ENCODE assay signal across 8 cellular contexts in the genomic region with DNA sequence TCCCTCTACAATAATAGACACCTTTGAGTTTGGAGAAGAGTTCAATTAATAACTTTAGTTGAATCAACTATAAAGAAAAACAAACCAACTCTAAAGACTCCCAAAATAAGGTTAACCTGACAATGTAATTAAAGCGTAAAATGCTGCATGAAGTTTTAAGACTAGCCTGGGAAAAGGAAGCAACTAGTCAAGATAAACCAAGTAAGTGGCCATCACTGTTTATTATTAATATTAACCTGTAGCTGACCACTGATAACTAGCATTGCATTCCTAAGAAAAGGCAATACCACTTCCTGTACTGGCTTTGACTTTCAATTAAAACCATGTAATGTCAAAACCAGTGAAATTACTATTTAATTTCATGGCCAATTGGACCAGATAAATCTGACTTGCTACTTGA. TPM values are rescaled to one million over a fixed set of nuclear protein-coding genes. Genes with fewer than 3 reads are reported as not detected.
DNase-seq lines count a peak whose midpoint lies in the region; ATAC-seq and TF ChIP-seq lines count a peak whose summit lies in the region.

No MANE protein-coding gene starts in this region.

- peak overlapping the region; percentile 99 for H3K9ac ChIP-seq in liver (ENCODE audit: low read depth in 1 of 2, low read length in 2 of 2)

- H3K36me3 ChIP-seq in ascending aorta: peaks cover 13 to 23% of the 10 kb centered on the region in 2 donors
- H3K36me3 ChIP-seq in liver (ENCODE audit: control insufficient read depth in 4 of 4, insufficient read depth in 3 of 4, low read depth in 1 of 4, low read length in 3 of 4): peaks cover 2 to 24% (median 23%) of the 10 kb centered on the region in 4 donors
- H3K36me3 ChIP-seq in thoracic aorta: peaks cover 9% of the 10 kb centered on the region

- H3K27me3 ChIP-seq in ascending aorta: no peaks in the 10 kb centered on the region
- no peaks in the 10 kb centered on the region for H3K27me3 ChIP-seq in liver (ENCODE audit: control insufficient read depth in 4 of 4, insufficient read depth in 4 of 4, low read length in 3 of 4)
- H3K27me3 ChIP-seq in thoracic aorta (replicated peaks; ENCODE audit: insufficient read depth): no peaks in the 10 kb centered on the region

- H3K9me3 ChIP-seq in ascending aorta (no peaks in the 10 kb centered on the region), liver (ENCODE audit: control insufficient read depth in 4 of 4, low read length in 3 of 4) (no peaks in the 10 kb centered on the region), thoracic aorta (no peaks in the 10 kb centered on the region)

- peak overlapping the region; percentile 76 to 100 for H3K4me3 ChIP-seq in ascending aorta
- H3K4me3 ChIP-seq in liver (ENCODE audit: low read depth in 1 of 3, low read length in 3 of 3): peak overlapping the region; percentile 84 to 100 (median 96)
- H3K4me3 ChIP-seq in thoracic aorta: peak overlapping the region; percentile 97

- H3K9me3 Mint-ChIP-seq in activated CD4-positive, alpha-beta T cell treated with anti-CD3 and anti-CD28 coated beads, Interleukin-2, amount 10 ng/mL, durations not matched to agents 7 days and 5 days: no peaks in the 10 kb centered on the region

- CTCF ChIA-PET in activated CD4-positive, alpha-beta T cell treated with anti-CD3 and anti-CD28 coated beads, Interleukin-2, amount 10 ng/mL, durations not matched to agents 7 days and 5 days (lab: Charles Lee): interaction anchor here (2.9 kb wide), 1 partner anchor 10 kb away, joined by 16 read pairs; no protein-coding TSS in a partner anchor

- 1% methylated on average over 1 of the region's 1 CpG for WGBS in liver

- POLR2A ChIA-PET in activated CD4-positive, alpha-beta T cell treated with anti-CD3 and anti-CD28 coated beads, Interleukin-2, amount 10 ng/mL, durations not matched to agents 7 days and 5 days (lab: Charles Lee): no interaction called here

- peak overlapping the region; percentile 66 for H3K27ac Mint-ChIP-seq in activated CD4-positive, alpha-beta T cell treated with anti-CD3 and anti-CD28 coated beads, Interleukin-2, amount 10 ng/mL, durations not matched to agents 7 days and 5 days

- no peak for TF ChIP-seq RAD21 in liver (IDR thresholded peaks at IDR 0.05)

- no peak for DNase-seq in activated CD4-positive, alpha-beta T cell treated with anti-CD3 and anti-CD28 coated beads, Interleukin-2, amount 10 ng/mL, durations not matched to agents 7 days and 5 days
- DNase-seq in activated CD4-positive, alpha-beta T cell treated with anti-CD3 and anti-CD28 coated beads, Interleukin-2, amount 50 U/mL, for 48 hours: no peak
- DNase-seq in ascending aorta (ENCODE audit: low spot score in 2 of 2) (no peak), thoracic aorta (ENCODE audit: low spot score) (no peak)
- no peak for DNase-seq in effector CD4-positive, alpha-beta T cell
- no peak for DNase-seq in activated CD4-positive, alpha-beta T cell treated with anti-CD3 and anti-CD28 coated beads for 48 hours

- no peak for TF ChIP-seq CTCF in ascending aorta (IDR thresholded peaks at IDR 0.05)
- TF ChIP-seq CTCF in liver (IDR thresholded peaks at IDR 0.05; ENCODE audit: low read depth, low read length, missing input control): no peak
- TF ChIP-seq CTCF in thoracic aorta (IDR thresholded peaks at IDR 0.05): no peak

- H3K4me1 ChIP-seq in ascending aorta: peaks cover 3 to 19% of the 10 kb centered on the region in 2 donors
- peaks cover 5 to 46% (median 20%) of the 10 kb centered on the region in 4 donors for H3K4me1 ChIP-seq in liver (ENCODE audit: control insufficient read depth in 4 of 4, insufficient read depth in 4 of 4, low read length in 3 of 4)
- H3K4me1 ChIP-seq in thoracic aorta (ENCODE audit: control insufficient read depth in 1 of 2, low read depth in 2 of 2): peaks cover 30 to 32% of the 10 kb centered on the region in 2 donors

- peaks cover 30% of the 10 kb centered on the region for H3K4me1 Mint-ChIP-seq in activated CD4-positive, alpha-beta T cell treated with anti-CD3 and anti-CD28 coated beads, Interleukin-2, amount 10 ng/mL, durations not matched to agents 7 days and 5 days

- H3K27me3 Mint-ChIP-seq in activated CD4-positive, alpha-beta T cell treated with anti-CD3 and anti-CD28 coated beads, Interleukin-2, amount 10 ng/mL, durations not matched to agents 7 days and 5 days: no peaks in the 10 kb centered on the region

- H3K27ac ChIP-seq in ascending aorta (peak overlapping the region in 1 of 2 donors; percentile 98), liver (ENCODE audit: low read depth in 1 of 2, low read length in 2 of 2) (peak overlapping the region; percentile 25 to 40), thoracic aorta (peak overlapping the region; percentile 22 to 100)

- H3K4me3 Mint-ChIP-seq in activated CD4-positive, alpha-beta T cell treated with anti-CD3 and anti-CD28 coated beads, Interleukin-2, amount 10 ng/mL, durations not matched to agents 7 days and 5 days: peak overlapping the region; percentile 99

- ATAC-seq in thoracic aorta (ENCODE audit: insufficient number of reproducible peaks, low FRiP score, low read depth): no peak
- ATAC-seq in HG02938 (IDR thresholded peaks at IDR 0.05; ENCODE audit: unreplicated experiment): no peak

- intact Hi-C loops in ascending aorta (cut with DNase I): no loop called here

- peaks cover 62% of the 10 kb centered on the region for H3K36me3 Mint-ChIP-seq in activated CD4-positive, alpha-beta T cell treated with anti-CD3 and anti-CD28 coated beads, Interleukin-2, amount 10 ng/mL, durations not matched to agents 7 days and 5 days (ENCODE audit: low read depth)

TF ChIP-seq in liver, 16 proteins besides CTCF, POLR2A, EP300 and RAD21:
- TF ChIP-seq MAX (IDR thresholded peaks at IDR 0.05): no peak
- TF ChIP-seq, protein P1, sequence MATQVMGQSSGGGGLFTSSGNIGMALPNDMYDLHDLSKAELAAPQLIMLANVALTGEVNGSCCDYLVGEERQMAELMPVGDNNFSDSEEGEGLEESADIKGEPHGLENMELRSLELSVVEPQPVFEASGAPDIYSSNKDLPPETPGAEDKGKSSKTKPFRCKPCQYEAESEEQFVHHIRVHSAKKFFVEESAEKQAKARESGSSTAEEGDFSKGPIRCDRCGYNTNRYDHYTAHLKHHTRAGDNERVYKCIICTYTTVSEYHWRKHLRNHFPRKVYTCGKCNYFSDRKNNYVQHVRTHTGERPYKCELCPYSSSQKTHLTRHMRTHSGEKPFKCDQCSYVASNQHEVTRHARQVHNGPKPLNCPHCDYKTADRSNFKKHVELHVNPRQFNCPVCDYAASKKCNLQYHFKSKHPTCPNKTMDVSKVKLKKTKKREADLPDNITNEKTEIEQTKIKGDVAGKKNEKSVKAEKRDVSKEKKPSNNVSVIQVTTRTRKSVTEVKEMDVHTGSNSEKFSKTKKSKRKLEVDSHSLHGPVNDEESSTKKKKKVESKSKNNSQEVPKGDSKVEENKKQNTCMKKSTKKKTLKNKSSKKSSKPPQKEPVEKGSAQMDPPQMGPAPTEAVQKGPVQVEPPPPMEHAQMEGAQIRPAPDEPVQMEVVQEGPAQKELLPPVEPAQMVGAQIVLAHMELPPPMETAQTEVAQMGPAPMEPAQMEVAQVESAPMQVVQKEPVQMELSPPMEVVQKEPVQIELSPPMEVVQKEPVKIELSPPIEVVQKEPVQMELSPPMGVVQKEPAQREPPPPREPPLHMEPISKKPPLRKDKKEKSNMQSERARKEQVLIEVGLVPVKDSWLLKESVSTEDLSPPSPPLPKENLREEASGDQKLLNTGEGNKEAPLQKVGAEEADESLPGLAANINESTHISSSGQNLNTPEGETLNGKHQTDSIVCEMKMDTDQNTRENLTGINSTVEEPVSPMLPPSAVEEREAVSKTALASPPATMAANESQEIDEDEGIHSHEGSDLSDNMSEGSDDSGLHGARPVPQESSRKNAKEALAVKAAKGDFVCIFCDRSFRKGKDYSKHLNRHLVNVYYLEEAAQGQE (IDR thresholded peaks at IDR 0.05): no peak
- no peak for TF ChIP-seq HNF4G (IDR thresholded peaks at IDR 0.05)
- TF ChIP-seq HNF4A (conservative IDR thresholded peaks at IDR 0.05): no peak
- no peak for TF ChIP-seq EGR1 (IDR thresholded peaks at IDR 0.05; ENCODE audit: low read depth in 2 of 2)
- no peak for TF ChIP-seq SP1 (IDR thresholded peaks at IDR 0.05)
- TF ChIP-seq, protein P2, sequence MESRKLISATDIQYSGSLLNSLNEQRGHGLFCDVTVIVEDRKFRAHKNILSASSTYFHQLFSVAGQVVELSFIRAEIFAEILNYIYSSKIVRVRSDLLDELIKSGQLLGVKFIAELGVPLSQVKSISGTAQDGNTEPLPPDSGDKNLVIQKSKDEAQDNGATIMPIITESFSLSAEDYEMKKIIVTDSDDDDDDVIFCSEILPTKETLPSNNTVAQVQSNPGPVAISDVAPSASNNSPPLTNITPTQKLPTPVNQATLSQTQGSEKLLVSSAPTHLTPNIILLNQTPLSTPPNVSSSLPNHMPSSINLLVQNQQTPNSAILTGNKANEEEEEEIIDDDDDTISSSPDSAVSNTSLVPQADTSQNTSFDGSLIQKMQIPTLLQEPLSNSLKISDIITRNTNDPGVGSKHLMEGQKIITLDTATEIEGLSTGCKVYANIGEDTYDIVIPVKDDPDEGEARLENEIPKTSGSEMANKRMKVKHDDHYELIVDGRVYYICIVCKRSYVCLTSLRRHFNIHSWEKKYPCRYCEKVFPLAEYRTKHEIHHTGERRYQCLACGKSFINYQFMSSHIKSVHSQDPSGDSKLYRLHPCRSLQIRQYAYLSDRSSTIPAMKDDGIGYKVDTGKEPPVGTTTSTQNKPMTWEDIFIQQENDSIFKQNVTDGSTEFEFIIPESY (IDR thresholded peaks at IDR 0.05): no peak
- no peak for TF ChIP-seq TAF1 (conservative IDR thresholded peaks at IDR 0.05)
- no peak for TF ChIP-seq JUND (IDR thresholded peaks at IDR 0.05)
- TF ChIP-seq RXRA (IDR thresholded peaks at IDR 0.05): no peak
- no peak for TF ChIP-seq GABPA (IDR thresholded peaks at IDR 0.05 in 1 of 2, conservative IDR thresholded peaks at IDR 0.05 in 1 of 2)

RNA-seq across cellular contexts. Expression of gene PPP1R15B, which starts 3.0 kb away (rescaled TPM):
- 10 to 100 TPM; 62.5 to 70.6 TPM for total RNA-seq in activated CD4-positive, alpha-beta T cell treated with anti-CD3 and anti-CD28 coated beads, Interleukin-2, amount 10 ng/mL, durations not matched to agents 7 days and 5 days
- 36.1 TPM for total RNA-seq in ascending aorta
- total RNA-seq in liver: 10 to 100 TPM; 36.7 to 54.0 TPM
- 10 to 100 TPM; 13.0 to 15.5 TPM for polyA plus RNA-seq in liver
- total RNA-seq in thoracic aorta: 10 to 100 TPM; 40.1 to 64.5 TPM

RNA-seq across cellular contexts. Expression of gene PLEKHA6, which starts 48.9 kb away (rescaled TPM):
- total RNA-seq in activated CD4-positive, alpha-beta T cell treated with anti-CD3 and anti-CD28 coated beads, Interleukin-2, amount 10 ng/mL, durations not matched to agents 7 days and 5 days: not detected
- 4.9 TPM for total RNA-seq in ascending aorta
- 10 to 100 TPM in 1 of 2 donors, 1 to 10 TPM in 1; 5.3 to 12.8 TPM for total RNA-seq in liver
- 1 to 10 TPM; 6.7 to 8.5 TPM for polyA plus RNA-seq in liver
- 1 to 10 TPM; 5.1 to 6.9 TPM for total RNA-seq in thoracic aorta
